Comparison of ENCODE assay signal across 20 cellular contexts in the genomic region with DNA sequence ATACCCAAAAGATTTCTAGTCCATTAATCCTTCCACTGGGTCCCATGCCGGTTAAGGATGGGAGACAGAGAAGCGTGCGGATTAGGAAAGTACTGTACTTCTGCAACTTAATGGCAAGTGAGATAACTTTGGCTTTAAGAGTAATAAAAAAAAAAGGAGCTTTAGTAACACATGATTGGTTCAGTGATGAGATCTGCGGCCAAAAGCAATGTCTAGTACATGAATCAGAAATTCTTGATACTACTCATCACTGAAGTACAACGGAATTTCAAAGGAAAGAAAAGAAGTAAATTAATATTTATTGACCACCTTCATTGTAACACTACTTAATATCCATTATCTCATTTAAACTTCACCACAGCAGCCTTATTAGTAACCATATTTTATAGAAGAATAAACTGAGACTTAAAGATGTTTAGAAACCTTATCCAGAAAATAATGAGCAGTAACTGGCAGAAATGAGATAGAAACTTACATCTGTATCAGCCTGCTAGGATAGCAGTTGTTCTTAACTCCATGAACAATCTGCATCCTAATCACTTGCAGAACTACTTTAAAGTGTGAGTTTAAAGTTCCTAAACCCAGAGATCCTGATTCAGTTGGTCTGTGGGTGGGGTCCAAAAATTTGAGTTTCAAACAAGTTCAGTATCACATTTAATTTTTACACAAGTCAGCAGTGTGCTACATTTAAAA. TPM values are rescaled to one million over a fixed set of nuclear protein-coding genes. Genes with fewer than 3 reads are reported as not detected.
A peak's percentile ranks its signal among the peaks of the same experiment; 100 is the strongest.
DNase-seq lines count a peak whose midpoint lies in the region; ATAC-seq, FAIRE-seq and TF ChIP-seq lines count a peak whose summit lies in the region.
"Had no signal": no experiment of that assay in that cellular context is flagged by ENCODE, and none has a peak within 500 bp of the region (broad histone marks: within the 10 kb centered on the region; RNA-seq: fewer than 3 reads in every experiment).

No MANE protein-coding gene starts in this region.

- H3K9me3 Mint-ChIP-seq in mesothelial cell of epicardium, result peaks cover 5% of the 10 kb centered on the region
- H3K9me3 Mint-ChIP-seq: activated T-helper 1 cell treated with anti-CD3 and anti-CD28 coated beads, Interleukin-12 subunit alpha, Interleukin-12 subunit beta, Interleukin-2, Interleukin-4 antibody, amounts not matched to agents 30 ng/mL and 10 ng/mL and 1 ng/mL, durations not matched to agents 14 hours and 24 hours and 36 hours; naive thymus-derived CD8-positive, alpha-beta T cell; stimulated activated memory B cell treated with anti-CD40 and anti-IgM and Interleukin-4, amounts not matched to agents 10 μg/mL and 1 μg/mL and 100 μg/mL, for 72 hours had no signal

- H3K36me3 Mint-ChIP-seq in mesothelial cell of epicardium, result peaks cover 8% of the 10 kb centered on the region

- TF ChIP-seq CTCF in epithelial cell of proximal tubule (conservative IDR thresholded peaks at IDR 0.05; ENCODE audit: low read depth, low read length) (no peak), mesothelial cell of epicardium (IDR thresholded peaks at IDR 0.05; ENCODE audit: unreplicated experiment) (no peak)

- peaks cover 9% of the 10 kb centered on the region for H3K4me1 Mint-ChIP-seq in mesothelial cell of epicardium
- H3K4me1 Mint-ChIP-seq: naive thymus-derived CD8-positive, alpha-beta T cell; stimulated activated memory B cell treated with anti-CD40 and anti-IgM and Interleukin-4, amounts not matched to agents 10 μg/mL and 1 μg/mL and 100 μg/mL, for 72 hours had no signal

- peak; percentile 99 for FAIRE-seq in RCC 7860 (lab: Jason Lieb, UNC)

- H3K4me3 ChIP-seq in epithelial cell of proximal tubule (ENCODE audit: low read depth, low read length) (no peak overlapping the region), skeletal muscle cell (ENCODE audit: low read depth, low read length) (no peak overlapping the region)
- H3K4me3 ChIP-seq: ascending aorta, heart right ventricle, Peyer's patch, vagina had no signal

- H3K27me3 Mint-ChIP-seq in mesothelial cell of epicardium (ENCODE audit: low read depth), result no peaks in the 10 kb centered on the region
- H3K27me3 Mint-ChIP-seq: naive thymus-derived CD8-positive, alpha-beta T cell; stimulated activated memory B cell treated with anti-CD40 and anti-IgM and Interleukin-4, amounts not matched to agents 10 μg/mL and 1 μg/mL and 100 μg/mL, for 72 hours had no signal

- H3K4me3 Mint-ChIP-seq in mesothelial cell of epicardium, result no peak overlapping the region
- H3K4me3 Mint-ChIP-seq: activated T-helper 1 cell treated with anti-CD3 and anti-CD28 coated beads, Interleukin-12 subunit alpha, Interleukin-12 subunit beta, Interleukin-2, Interleukin-4 antibody, amounts not matched to agents 30 ng/mL and 10 ng/mL and 1 ng/mL, durations not matched to agents 14 hours and 24 hours and 36 hours; naive thymus-derived CD8-positive, alpha-beta T cell; stimulated activated memory B cell treated with anti-CD40 and anti-IgM and Interleukin-4, amounts not matched to agents 10 μg/mL and 1 μg/mL and 100 μg/mL, for 72 hours had no signal

- H3K27ac Mint-ChIP-seq in mesothelial cell of epicardium, result no peak overlapping the region
- H3K27ac Mint-ChIP-seq: activated T-helper 1 cell treated with anti-CD3 and anti-CD28 coated beads, Interleukin-12 subunit alpha, Interleukin-12 subunit beta, Interleukin-2, Interleukin-4 antibody, amounts not matched to agents 30 ng/mL and 10 ng/mL and 1 ng/mL, durations not matched to agents 14 hours and 24 hours and 36 hours; naive thymus-derived CD8-positive, alpha-beta T cell; stimulated activated memory B cell treated with anti-CD40 and anti-IgM and Interleukin-4, amounts not matched to agents 10 μg/mL and 1 μg/mL and 100 μg/mL, for 72 hours had no signal

- ATAC-seq in GM18858 (IDR thresholded peaks at IDR 0.05; ENCODE audit: unreplicated experiment) (no peak), HG03432 (IDR thresholded peaks at IDR 0.05; ENCODE audit: unreplicated experiment) (no peak)
- ATAC-seq: heart right ventricle; naive thymus-derived CD8-positive, alpha-beta T cell; stimulated activated memory B cell treated with anti-CD40 and anti-IgM and Interleukin-4, amounts not matched to agents 10 μg/mL and 1 μg/mL and 100 μg/mL, for 72 hours had no signal

- DNase-seq in EH (ENCODE audit: low read depth) (peak; percentile 89), RCC 7860 (ENCODE audit: low spot score) (peak; percentile 91), epithelial cell of proximal tubule (ENCODE audit: low read depth) (peak; percentile 74), skeletal muscle cell (ENCODE audit: low read depth) (peak; percentile 41), NCI-H1092 treated with DMSO at 0.1 percent for 48 hours (lab: John Stamatoyannopoulos, UW) (no peak), mesothelial cell of epicardium (ENCODE audit: low spot score in 2 of 2, unreplicated experiment in 2 of 2) (no peak)
- DNase-seq: activated CD4-positive, alpha-beta T cell treated with anti-CD3 and anti-CD28 coated beads, Interleukin-2, amount 50 U/mL, for 1 hour; effector CD8-positive, alpha-beta T cell; heart right ventricle; naive thymus-derived CD8-positive, alpha-beta T cell; NCI-H1436 treated with DMSO at 0.1 percent for 48 hours; NCI-H524; Peyer's patch; stimulated activated CD4-positive, alpha-beta T cell treated with anti-CD3 and anti-CD28 coated beads, Interleukin-4, amount 100 ng/mL, for 24 hours had no signal

RNA-seq across cellular contexts. Expression of gene NUF2, which starts 14.1 kb away (rescaled TPM):
- 39.3 and 43.6 TPM in 2 replicates for total RNA-seq in epithelial cell of proximal tubule
- 13.6 to 15.4 TPM (median 14.9 TPM) in 3 replicates for total RNA-seq in mesothelial cell of epicardium
- total RNA-seq: ascending aorta had no signal

Comparison
In these comparisons a context has a peak if more than half of its experiments do, and no peak if none do; other contexts are left out.
1. DNase-seq: peak in EH (single experiment), RCC 7860 (single experiment), epithelial cell of proximal tubule (single experiment) and skeletal muscle cell (single experiment); none in NCI-H1092 treated with DMSO at 0.1 percent for 48 hours (single experiment) and mesothelial cell of epicardium (0 of 2).